Comparison of ENCODE assay signal across 9 cellular contexts in genomic region chr14:22569749-22570131, GRCh38. TPM values are rescaled to one million over a fixed set of nuclear protein-coding genes. Genes with fewer than 3 reads are reported as not detected.
DNase-seq lines count a peak whose midpoint lies in the region; ATAC-seq and TF ChIP-seq lines count a peak whose summit lies in the region.
"Had no signal": no experiment of that assay in that cellular context is flagged by ENCODE, and none has a peak within 500 bp of the region (broad histone marks: within the 10 kb centered on the region; RNA-seq: fewer than 3 reads in every experiment).

No MANE protein-coding gene starts in this region.

- peaks cover 32% of the 10 kb centered on the region for H3K79me2 ChIP-seq in MM.1S (ENCODE audit: low read length)
- peaks cover 27% of the 10 kb centered on the region for H3K79me2 ChIP-seq in smooth muscle cell (ENCODE audit: low read depth)

- H3K27me3 Mint-ChIP-seq in activated CD4-positive, alpha-beta T cell treated with anti-CD3 and anti-CD28 coated beads, Interleukin-2, amount 10 ng/mL, durations not matched to agents 24 days and 14 days: no peaks in the 10 kb centered on the region
- H3K27me3 Mint-ChIP-seq in central memory CD8-positive, alpha-beta T cell: no peaks in the 10 kb centered on the region
- H3K27me3 Mint-ChIP-seq in stimulated activated memory B cell treated with anti-CD40 and anti-IgM and Interleukin-4, amounts not matched to agents 10 μg/mL and 1 μg/mL and 100 μg/mL, for 72 hours: no peaks in the 10 kb centered on the region

- H3K4me1 Mint-ChIP-seq in activated CD4-positive, alpha-beta T cell treated with anti-CD3 and anti-CD28 coated beads, Interleukin-2, amount 10 ng/mL, durations not matched to agents 24 days and 14 days: peaks cover 64% of the 10 kb centered on the region
- peaks cover 45% of the 10 kb centered on the region for H3K4me1 Mint-ChIP-seq in central memory CD8-positive, alpha-beta T cell
- peaks cover 60% of the 10 kb centered on the region for H3K4me1 Mint-ChIP-seq in stimulated activated memory B cell treated with anti-CD40 and anti-IgM and Interleukin-4, amounts not matched to agents 10 μg/mL and 1 μg/mL and 100 μg/mL, for 72 hours

- H3K4me1 ChIP-seq in MM.1S (ENCODE audit: low read length) (peaks cover 40% of the 10 kb centered on the region), smooth muscle cell (ENCODE audit: low read depth) (peaks cover 9% of the 10 kb centered on the region)

- H3K4me3 Mint-ChIP-seq in activated CD4-positive, alpha-beta T cell treated with anti-CD3 and anti-CD28 coated beads, Interleukin-2, amount 10 ng/mL, durations not matched to agents 24 days and 14 days: peak overlapping the region; percentile 92
- H3K4me3 Mint-ChIP-seq in central memory CD8-positive, alpha-beta T cell: peak overlapping the region; percentile 62
- peak overlapping the region; percentile 76 for H3K4me3 Mint-ChIP-seq in stimulated activated memory B cell treated with anti-CD40 and anti-IgM and Interleukin-4, amounts not matched to agents 10 μg/mL and 1 μg/mL and 100 μg/mL, for 72 hours

- H3K9ac ChIP-seq in MM.1S (ENCODE audit: low read length): peak overlapping the region; percentile 48; the same call in 1 of the 2 replicates
- H3K9ac ChIP-seq in smooth muscle cell (ENCODE audit: low read depth): no peak overlapping the region

- ATAC-seq in central memory CD8-positive, alpha-beta T cell (replicated peaks; ENCODE audit: extremely low read depth, poor library complexity, severe bottlenecking): no peak
- ATAC-seq in stimulated activated memory B cell treated with anti-CD40 and anti-IgM and Interleukin-4, amounts not matched to agents 10 μg/mL and 1 μg/mL and 100 μg/mL, for 72 hours: no peak

- H3K9me3 Mint-ChIP-seq in activated CD4-positive, alpha-beta T cell treated with anti-CD3 and anti-CD28 coated beads, Interleukin-2, amount 10 ng/mL, durations not matched to agents 24 days and 14 days: no peaks in the 10 kb centered on the region
- no peaks in the 10 kb centered on the region for H3K9me3 Mint-ChIP-seq in central memory CD8-positive, alpha-beta T cell
- no peaks in the 10 kb centered on the region for H3K9me3 Mint-ChIP-seq in stimulated activated memory B cell treated with anti-CD40 and anti-IgM and Interleukin-4, amounts not matched to agents 10 μg/mL and 1 μg/mL and 100 μg/mL, for 72 hours

- H3K36me3 ChIP-seq in MM.1S (replicated peaks; ENCODE audit: insufficient read depth, low read length): peaks cover 2% of the 10 kb centered on the region; the same call in 1 of the 2 replicates
- H3K36me3 ChIP-seq in smooth muscle cell (ENCODE audit: low read depth): peaks cover 12% of the 10 kb centered on the region

- peak; percentile 66 for DNase-seq in activated CD4-positive, alpha-beta T cell treated with anti-CD3 and anti-CD28 coated beads, Interleukin-2, amount 10 ng/mL, durations not matched to agents 24 days and 14 days
- DNase-seq in activated CD4-positive, alpha-beta T cell treated with anti-CD3 and anti-CD28 coated beads for 4 hours: no peak
- DNase-seq in MM.1S: no peak
- DNase-seq in central memory CD8-positive, alpha-beta T cell (ENCODE audit: low spot score in 2 of 2): no peak
- no peak for DNase-seq in NCI-H82 (lab: John Stamatoyannopoulos, UW)
- DNase-seq in smooth muscle cell (lab: John Stamatoyannopoulos, UW; ENCODE audit: unreplicated experiment): no peak
- no peak for DNase-seq in HT-29 (ENCODE audit: low spot score)

- peak overlapping the region; percentile 95 for H3K27ac Mint-ChIP-seq in activated CD4-positive, alpha-beta T cell treated with anti-CD3 and anti-CD28 coated beads, Interleukin-2, amount 10 ng/mL, durations not matched to agents 24 days and 14 days
- H3K27ac Mint-ChIP-seq in central memory CD8-positive, alpha-beta T cell (ENCODE audit: low read depth): peak overlapping the region; percentile 91
- H3K27ac Mint-ChIP-seq in stimulated activated memory B cell treated with anti-CD40 and anti-IgM and Interleukin-4, amounts not matched to agents 10 μg/mL and 1 μg/mL and 100 μg/mL, for 72 hours: peak overlapping the region; percentile 98

- H3K9me2 ChIP-seq in MM.1S (replicated peaks; ENCODE audit: insufficient read depth, low read length): no peaks in the 10 kb centered on the region

- H3K27ac ChIP-seq in MM.1S (ENCODE audit: low read length) (peak overlapping the region; percentile 32; the same call in 1 of the 2 replicates), smooth muscle cell (ENCODE audit: low read depth) (no peak overlapping the region)

- peak overlapping the region; percentile 62; the same call in 1 of the 2 replicates for H3K4me2 ChIP-seq in MM.1S (ENCODE audit: low read depth, low read length)
- no peak overlapping the region for H3K4me2 ChIP-seq in smooth muscle cell

- H3K9me3 ChIP-seq in MM.1S (replicated peaks; ENCODE audit: insufficient read depth, low read length) (no peaks in the 10 kb centered on the region), smooth muscle cell (replicated peaks; ENCODE audit: low read depth) (no peaks in the 10 kb centered on the region)

- H3K27me3 ChIP-seq in MM.1S (replicated peaks; ENCODE audit: insufficient read depth, low read length) (no peaks in the 10 kb centered on the region), smooth muscle cell (ENCODE audit: low read depth) (no peaks in the 10 kb centered on the region)
- H3K27me3 ChIP-seq: dorsolateral prefrontal cortex had no signal

- no peak for TF ChIP-seq CTCF in MM.1S (IDR thresholded peaks at IDR 0.05; ENCODE audit: low read length)
- no peak for TF ChIP-seq CTCF in smooth muscle cell (IDR thresholded peaks at IDR 0.05; ENCODE audit: borderline replicate concordance, insufficient read depth, poor library complexity, severe bottlenecking)

- H3F3A ChIP-seq in MM.1S (ENCODE audit: insufficient read depth, low read length): peaks cover 26% of the 10 kb centered on the region
- H3F3A ChIP-seq in smooth muscle cell (ENCODE audit: low read depth): peaks cover 17% of the 10 kb centered on the region

- no peaks in the 10 kb centered on the region for H4K20me1 ChIP-seq in MM.1S (ENCODE audit: insufficient read depth, low read length)
- peaks cover 50% of the 10 kb centered on the region for H4K20me1 ChIP-seq in smooth muscle cell (ENCODE audit: low read depth)

- WGBS in smooth muscle cell (ENCODE audit: low lambda C conversion rate): 75% methylated on average over 3 of the region's 3 CpGs

- no peak overlapping the region for H2AFZ ChIP-seq in MM.1S (ENCODE audit: low read length)
- H2AFZ ChIP-seq in smooth muscle cell (ENCODE audit: low read depth): no peak overlapping the region

- H3K4me3 ChIP-seq in MM.1S (ENCODE audit: low read length) (peak overlapping the region; percentile 39; the same call in 1 of the 2 replicates), smooth muscle cell (no peak overlapping the region)

- peaks cover 68% of the 10 kb centered on the region for H3K36me3 Mint-ChIP-seq in activated CD4-positive, alpha-beta T cell treated with anti-CD3 and anti-CD28 coated beads, Interleukin-2, amount 10 ng/mL, durations not matched to agents 24 days and 14 days (ENCODE audit: low read depth)
- H3K36me3 Mint-ChIP-seq in central memory CD8-positive, alpha-beta T cell (ENCODE audit: insufficient read depth): peaks cover 36% of the 10 kb centered on the region
- H3K36me3 Mint-ChIP-seq in stimulated activated memory B cell treated with anti-CD40 and anti-IgM and Interleukin-4, amounts not matched to agents 10 μg/mL and 1 μg/mL and 100 μg/mL, for 72 hours: peaks cover 33% of the 10 kb centered on the region

- intact Hi-C loops in activated CD4-positive, alpha-beta T cell treated with anti-CD3 and anti-CD28 coated beads, Interleukin-2, amount 10 ng/mL, durations not matched to agents 24 days and 14 days (cut with micrococcal nuclease): loop anchor here (1.0 to 5.0 kb wide), 13 partner anchors 12 to 701 kb away; partner anchors contain the start of genes AJUBA, DAD1, LRP10 and MRPL52

RNA-seq across cellular contexts. Expression of gene DAD1, which starts 19.3 kb away (rescaled TPM):
- 255 and 266 TPM in 2 replicates for total RNA-seq in activated CD4-positive, alpha-beta T cell treated with anti-CD3 and anti-CD28 coated beads, Interleukin-2, amount 10 ng/mL, durations not matched to agents 24 days and 14 days
- total RNA-seq in smooth muscle cell: 473 and 533 TPM in 2 replicates
- 519 and 571 TPM in 2 replicates for polyA plus RNA-seq in smooth muscle cell
- 111 and 124 TPM in 2 replicates for total RNA-seq in HT-29 (2014; rRNA removed; shearing (Covaris generic))

RNA-seq across cellular contexts. Expression of gene ABHD4, which starts 28.4 kb away (rescaled TPM):
- 9.7 and 10.3 TPM in 2 replicates for total RNA-seq in activated CD4-positive, alpha-beta T cell treated with anti-CD3 and anti-CD28 coated beads, Interleukin-2, amount 10 ng/mL, durations not matched to agents 24 days and 14 days
- 9.7 and 10.5 TPM in 2 replicates for total RNA-seq in smooth muscle cell
- 13.9 and 24.1 TPM in 2 replicates for polyA plus RNA-seq in smooth muscle cell
- 6.1 and 8.4 TPM in 2 replicates for total RNA-seq in HT-29 (2014; rRNA removed; shearing (Covaris generic))
